In the genomic region with DNA sequence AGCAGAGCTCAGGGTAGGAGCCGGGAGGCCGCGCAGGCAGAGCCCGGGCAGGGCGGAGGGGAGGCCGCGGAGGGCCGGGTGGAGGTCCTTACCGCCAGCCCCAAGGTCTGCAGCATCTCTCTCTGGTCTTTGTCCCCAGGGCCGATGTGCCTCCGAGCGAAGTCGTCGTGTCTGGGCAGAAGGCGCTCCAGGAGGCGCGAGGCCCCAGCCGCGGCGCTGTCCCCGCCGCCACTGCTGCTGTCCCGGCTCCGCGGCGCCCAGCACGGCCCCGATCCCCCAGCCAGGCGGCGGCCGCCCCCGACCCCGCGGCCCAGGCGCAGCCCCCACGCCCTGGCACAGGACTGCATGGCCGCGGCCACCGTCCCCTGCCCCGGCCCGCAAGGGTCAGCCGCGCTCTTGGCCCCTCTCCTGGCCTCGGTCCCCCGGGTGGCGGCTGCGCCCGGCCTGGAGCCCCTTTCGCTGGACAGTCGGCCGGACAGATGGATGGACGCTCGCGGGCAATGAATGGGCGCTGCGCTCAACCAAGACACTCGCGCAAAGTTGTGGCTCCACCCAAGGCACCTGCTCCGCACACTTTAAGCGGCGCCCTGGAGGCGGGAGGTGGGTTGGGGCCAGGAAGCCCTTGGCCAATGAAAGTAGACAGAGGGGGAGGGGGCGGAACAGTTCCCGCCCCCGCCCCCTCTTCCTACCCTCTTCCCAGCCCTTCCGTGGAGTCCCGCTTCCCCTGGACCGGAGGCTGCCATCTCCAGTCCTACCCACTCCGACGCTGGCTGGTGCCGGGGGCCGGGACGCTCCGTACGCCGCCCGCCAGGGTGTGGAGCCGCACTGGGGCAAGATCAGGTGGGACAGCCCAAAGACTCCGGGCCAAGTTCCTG, we compare ENCODE assay signal across 9 cellular contexts. TPM values are rescaled to one million over a fixed set of nuclear protein-coding genes. Genes with fewer than 3 reads are reported as not detected.
DNase-seq lines count a peak whose midpoint lies in the region; ATAC-seq and TF ChIP-seq lines count a peak whose summit lies in the region.
"Had no signal": no experiment of that assay in that cellular context is flagged by ENCODE, and none has a peak within 500 bp of the region (broad histone marks: within the 10 kb centered on the region; RNA-seq: fewer than 3 reads in every experiment).

Gene GLDC (minus strand): TSS at position 577 of the 875 bp plus-strand sequence. CDS start 230 bp downstream, at position 347.

- H3K36me3 Mint-ChIP-seq in neural progenitor cell = peaks cover 10% of the 10 kb centered on the region

- H3K9me3 ChIP-seq in neural progenitor cell (ENCODE audit: low read depth) = no peaks in the 10 kb centered on the region
- H3K9me3 ChIP-seq in tibial nerve = no peaks in the 10 kb centered on the region

- peak within 1 kb of the TSS; percentile 83 for H3K27ac Mint-ChIP-seq in neural progenitor cell

- peak within 1 kb of the TSS; percentile 99 for H3K4me3 Mint-ChIP-seq in neural progenitor cell

- peak in 1 of 2 donors; percentile 33 for TF ChIP-seq POLR2A in tibial nerve (IDR thresholded peaks at IDR 0.05)

- H3K9me3 Mint-ChIP-seq in neural progenitor cell = no peaks in the 10 kb centered on the region

- H3F3A ChIP-seq in neural progenitor cell (ENCODE audit: low read depth) = peaks cover 23% of the 10 kb centered on the region

- peaks cover 29% of the 10 kb centered on the region for H3K4me1 Mint-ChIP-seq in neural progenitor cell

- H3K4me1 ChIP-seq in neural progenitor cell (peaks cover 21% of the 10 kb centered on the region), tibial nerve (peaks cover 0 to 23% (median 10%) of the 10 kb centered on the region in 4 donors)

- H3K4me2 ChIP-seq in neural progenitor cell = peak within 1 kb of the TSS; percentile 86

- peaks cover 50% of the 10 kb centered on the region for H3K79me2 ChIP-seq in neural progenitor cell (ENCODE audit: low read depth)

- H4K20me1 ChIP-seq in neural progenitor cell (ENCODE audit: low read depth) = peaks cover 28% of the 10 kb centered on the region

- H3K9ac ChIP-seq in neural progenitor cell = peak within 1 kb of the TSS; percentile 43

- no peak for TF ChIP-seq CTCF in fibroblast of villous mesenchyme (IDR thresholded peaks at IDR 0.05; ENCODE audit: insufficient read depth, low read depth, low read length)
- TF ChIP-seq CTCF in neural progenitor cell (IDR thresholded peaks at IDR 0.05) = no peak
- no peak for TF ChIP-seq CTCF in tibial nerve (IDR thresholded peaks at IDR 0.05)

- H2AFZ ChIP-seq in neural progenitor cell (replicated peaks) = peak within 1 kb of the TSS; percentile 88

- peak; percentile 12 to 43 for DNase-seq in activated CD4-positive, alpha-beta T cell treated with anti-CD3 and anti-CD28 coated beads for 24 hours (ENCODE audit: low read depth in 2 of 2)
- no peak for DNase-seq in activated CD4-positive, alpha-beta T cell treated with anti-CD3 and anti-CD28 coated beads for 1 hour
- DNase-seq in NCI-H446 (lab: John Stamatoyannopoulos, UW) (peak; percentile 91 to 98), activated T-cell treated with anti-CD3 and anti-CD28 coated beads for 48 hours (ENCODE audit: low read depth) (peak; percentile 29), fibroblast of villous mesenchyme (ENCODE audit: low read depth) (no peak), neural progenitor cell (ENCODE audit: low spot score) (peak; percentile 96), tibial nerve (ENCODE audit: low spot score in 2 of 2) (peak in 1 of 2 donors; percentile 11)
- DNase-seq: DND-41 had no signal

- H3K27me3 ChIP-seq in neural progenitor cell (peaks cover 9% of the 10 kb centered on the region), tibial nerve (peaks cover 0 to 63% of the 10 kb centered on the region in 2 donors)

- TF ChIP-seq EP300 in tibial nerve (IDR thresholded peaks at IDR 0.05) = peak in 1 of 2 donors; percentile 20

- H3K27me3 Mint-ChIP-seq in neural progenitor cell (ENCODE audit: insufficient read depth, low read depth) = peaks cover 10% of the 10 kb centered on the region

- H3K36me3 ChIP-seq in neural progenitor cell (no peaks in the 10 kb centered on the region), tibial nerve (no peaks in the 10 kb centered on the region)

- H3K4me3 ChIP-seq in fibroblast of villous mesenchyme (ENCODE audit: low read depth, low read length) (peak within 1 kb of the TSS; percentile 27), neural progenitor cell (peak within 1 kb of the TSS; percentile 97), tibial nerve (peak within 1 kb of the TSS; percentile 29 to 56 (median 43))

- WGBS in tibial nerve, 2 donors = 2 to 3% methylated on average over 21 to 54 of the region's 79 CpGs

- ATAC-seq in HG02938 (IDR thresholded peaks at IDR 0.05; ENCODE audit: unreplicated experiment) = peak; percentile 73

- H3K27ac ChIP-seq in neural progenitor cell = peak within 1 kb of the TSS; percentile 13
- H3K27ac ChIP-seq in tibial nerve = peak within 1 kb of the TSS in 3 of 4 donors; percentile 7 to 76 (median 18)

RNA-seq across cellular contexts. Expression of gene GLDC, which starts in this region (rescaled TPM):
- total RNA-seq in fibroblast of villous mesenchyme = 0.32 and 0.43 TPM in 2 replicates
- 81.6 and 100 TPM in 2 replicates for total RNA-seq in neural progenitor cell (ENCODE audit: low replicate concordance)
- total RNA-seq in tibial nerve = 10 to 100 TPM; 14.4 to 54.1 (median 21.8) TPM

Comparison
In these comparisons a context has a peak if more than half of its experiments do, and no peak if none do; other contexts are left out.
1. RNA of gene GLDC (total RNA-seq): 81.6 to 100 TPM in neural progenitor cell and 14.4 to 54.1 TPM in tibial nerve; 0.32 to 0.43 TPM in fibroblast of villous mesenchyme; every median in the first group is over 10 times any median in the second.
2. DNase-seq: peak in activated CD4-positive, alpha-beta T cell treated with anti-CD3 and anti-CD28 coated beads for 24 hours (2 of 2), NCI-H446 (2 of 2), activated T-cell treated with anti-CD3 and anti-CD28 coated beads for 48 hours (single experiment) and neural progenitor cell (single experiment); none in activated CD4-positive, alpha-beta T cell treated with anti-CD3 and anti-CD28 coated beads for 1 hour (single experiment) and fibroblast of villous mesenchyme (single experiment).
3. H3K4me3 ChIP-seq: peak in every context shown above with its lines; median percentile 97 in neural progenitor cell; 43 in tibial nerve; 27 in fibroblast of villous mesenchyme.